In genomic region chr13:60327551-60327950, GRCh38 we compare ENCODE assay signal across 1 cellular context.
TF ChIP-seq lines count a peak whose summit lies in the region.

No MANE protein-coding gene starts in this region.

TF ChIP-seq in neural cell, 6 proteins besides CTCF, POLR2A, EP300 and RAD21:
- TF ChIP-seq REST (IDR thresholded peaks at IDR 0.05; ENCODE audit: borderline replicate concordance) (peak; percentile 22), SMC3 (conservative IDR thresholded peaks at IDR 0.05; ENCODE audit: poor library complexity) (no peak), TAF1 (IDR thresholded peaks at IDR 0.05; ENCODE audit: low read depth) (no peak), EZH2 (IDR thresholded peaks at IDR 0.05; ENCODE audit: borderline replicate concordance, insufficient read depth, low read length, poor library complexity, severe bottlenecking) (no peak), MXI1 (conservative IDR thresholded peaks at IDR 0.05; ENCODE audit: poor library complexity, severe bottlenecking) (no peak), POLR2AphosphoS5 (IDR thresholded peaks at IDR 0.05) (peak; percentile 3)
